1 cellular context compared by ENCODE assay signal in genomic region chr17:45948881-45949624, GRCh38.
TF ChIP-seq lines count a peak whose summit lies in the region.

No MANE protein-coding gene starts in this region.

TF ChIP-seq in HEK293, 187 proteins besides CTCF, POLR2A, EP300 and RAD21 (continued from another document):
- TF ChIP-seq ZFP69B (tag by site-specific recombination; IDR thresholded peaks at IDR 0.05) (no peak), ZNF768 (tag by site-specific recombination; IDR thresholded peaks at IDR 0.05) (peak; percentile 34; the same call in 1 of the 2 replicates), ZNF548 (tag by site-specific recombination; IDR thresholded peaks at IDR 0.05) (no peak), ZNF580 (tag by site-specific recombination; IDR thresholded peaks at IDR 0.05) (no peak), ZSCAN16 (tag by site-specific recombination; IDR thresholded peaks at IDR 0.05) (no peak), ZNF624 (tag by site-specific recombination; IDR thresholded peaks at IDR 0.05) (no peak), KLF7 (tag by site-specific recombination; IDR thresholded peaks at IDR 0.05; ENCODE audit: borderline replicate concordance) (no peak), ZNF555 (tag by site-specific recombination; conservative IDR thresholded peaks at IDR 0.05) (no peak), ZNF558 (tag by site-specific recombination; IDR thresholded peaks at IDR 0.05) (no peak), GLIS2 (tag by site-specific recombination; IDR thresholded peaks at IDR 0.05) (peak; percentile 86), ZNF701 (tag by site-specific recombination; IDR thresholded peaks at IDR 0.05) (no peak), KLF17 (tag by site-specific recombination; IDR thresholded peaks at IDR 0.05) (no peak), ZEB2 (tag by site-specific recombination; IDR thresholded peaks at IDR 0.05) (peak; percentile 63), PATZ1 (tag by site-specific recombination; IDR thresholded peaks at IDR 0.05) (peak; percentile 70), ZNF600 (tag by site-specific recombination; IDR thresholded peaks at IDR 0.05) (peak; percentile 45; the same call in 1 of the 2 replicates), PBX3 (CRISPR knock-in tag; IDR thresholded peaks at IDR 0.05) (no peak; the same call in 1 of the 2 replicates), ZNF513 (tag by site-specific recombination; IDR thresholded peaks at IDR 0.05) (no peak), ZNF214 (tag by site-specific recombination; IDR thresholded peaks at IDR 0.05; ENCODE audit: borderline replicate concordance) (no peak), ZNF654 (tag by site-specific recombination; IDR thresholded peaks at IDR 0.05; ENCODE audit: low read depth) (peak; percentile 16; the same call in 1 of the 2 replicates), ZNF561 (tag by site-specific recombination; IDR thresholded peaks at IDR 0.05; ENCODE audit: borderline replicate concordance) (0 out of 2 replicates have a peak, but pooled peaks have one; percentile 49), ZNF629 (tag by site-specific recombination; IDR thresholded peaks at IDR 0.05) (peak; percentile 31; the same call in 1 of the 2 replicates), ZNF585B (tag by site-specific recombination; IDR thresholded peaks at IDR 0.05) (no peak), ZNF391 (tag by site-specific recombination; IDR thresholded peaks at IDR 0.05; ENCODE audit: borderline replicate concordance, low read depth) (no peak), ZSCAN18 (tag by site-specific recombination; IDR thresholded peaks at IDR 0.05) (no peak), SP2 (tag by site-specific recombination; IDR thresholded peaks at IDR 0.05) (no peak), ZNF121 (tag by site-specific recombination; IDR thresholded peaks at IDR 0.05) (no peak), ZNF664 (tag by site-specific recombination; IDR thresholded peaks at IDR 0.05) (peak; percentile 85), PRDM2 (tag by site-specific recombination; IDR thresholded peaks at IDR 0.05; ENCODE audit: borderline replicate concordance) (no peak), ZNF140 (tag by site-specific recombination; IDR thresholded peaks at IDR 0.05) (no peak), EGR2 (tag by site-specific recombination; IDR thresholded peaks at IDR 0.05; ENCODE audit: low read depth) (no peak), ZNF473 (tag by site-specific recombination; IDR thresholded peaks at IDR 0.05) (no peak), ZNF266 (tag by site-specific recombination; IDR thresholded peaks at IDR 0.05; ENCODE audit: low read depth) (no peak), ZNF138 (tag by site-specific recombination; IDR thresholded peaks at IDR 0.05; ENCODE audit: borderline replicate concordance) (no peak), ZNF184 (tag by site-specific recombination; IDR thresholded peaks at IDR 0.05) (peak; percentile 26; the same call in 1 of the 2 replicates), ZNF354C (tag by site-specific recombination; IDR thresholded peaks at IDR 0.05; ENCODE audit: borderline replicate concordance, low read depth) (no peak), ZNF660 (tag by site-specific recombination; IDR thresholded peaks at IDR 0.05) (peak; percentile 91), PRDM10 (tag by site-specific recombination; IDR thresholded peaks at IDR 0.05) (no peak), ZBTB11 (tag by site-specific recombination; conservative IDR thresholded peaks at IDR 0.05; ENCODE audit: low read depth) (no peak), ZNF677 (tag by site-specific recombination; IDR thresholded peaks at IDR 0.05) (no peak), KLF8 (tag by site-specific recombination; IDR thresholded peaks at IDR 0.05) (0 out of 2 replicates have a peak, but pooled peaks have one; percentile 14)
